1 cellular context compared by ENCODE assay signal in the genomic region with DNA sequence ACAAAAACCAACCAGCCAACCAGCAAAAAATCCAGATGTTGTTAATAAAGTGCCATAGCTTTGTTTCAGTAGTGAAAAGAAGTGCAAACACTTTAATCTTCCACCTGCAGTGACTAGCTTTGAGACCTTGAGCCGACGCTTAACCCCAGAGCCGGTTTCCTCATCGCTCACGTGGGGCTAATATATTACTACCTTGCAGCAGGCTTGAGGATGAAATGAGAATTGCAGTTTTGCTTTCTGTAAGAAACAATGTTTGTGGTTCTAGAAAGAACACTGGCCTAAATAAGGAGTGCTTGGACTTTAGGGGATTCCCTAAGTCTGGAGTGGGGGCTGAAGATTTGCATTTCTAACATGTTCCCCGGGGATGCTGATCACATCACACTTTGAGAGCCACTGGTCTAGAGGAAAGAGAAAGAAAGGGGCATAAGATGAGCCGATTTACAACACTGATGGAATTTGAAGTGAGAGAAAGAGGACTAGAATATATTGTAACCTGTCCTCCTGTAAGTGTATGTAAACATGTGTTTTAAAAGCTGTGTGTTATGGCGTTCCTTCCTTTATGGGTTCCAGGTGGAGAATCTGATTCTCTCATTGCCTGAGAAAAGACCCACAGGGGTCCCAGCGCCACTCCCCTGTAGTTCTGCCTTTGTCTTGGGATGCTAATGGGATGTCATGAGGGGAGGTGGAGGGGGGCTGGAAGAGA.
A peak's percentile ranks its signal among the peaks of the same experiment; 100 is the strongest.
TF ChIP-seq lines count a peak whose summit lies in the region.

No MANE protein-coding gene starts in this region.

TF ChIP-seq in GM12878, 131 proteins besides CTCF, POLR2A, EP300 and RAD21 (continued from another document and continues in another):
- TF ChIP-seq, protein P1, sequence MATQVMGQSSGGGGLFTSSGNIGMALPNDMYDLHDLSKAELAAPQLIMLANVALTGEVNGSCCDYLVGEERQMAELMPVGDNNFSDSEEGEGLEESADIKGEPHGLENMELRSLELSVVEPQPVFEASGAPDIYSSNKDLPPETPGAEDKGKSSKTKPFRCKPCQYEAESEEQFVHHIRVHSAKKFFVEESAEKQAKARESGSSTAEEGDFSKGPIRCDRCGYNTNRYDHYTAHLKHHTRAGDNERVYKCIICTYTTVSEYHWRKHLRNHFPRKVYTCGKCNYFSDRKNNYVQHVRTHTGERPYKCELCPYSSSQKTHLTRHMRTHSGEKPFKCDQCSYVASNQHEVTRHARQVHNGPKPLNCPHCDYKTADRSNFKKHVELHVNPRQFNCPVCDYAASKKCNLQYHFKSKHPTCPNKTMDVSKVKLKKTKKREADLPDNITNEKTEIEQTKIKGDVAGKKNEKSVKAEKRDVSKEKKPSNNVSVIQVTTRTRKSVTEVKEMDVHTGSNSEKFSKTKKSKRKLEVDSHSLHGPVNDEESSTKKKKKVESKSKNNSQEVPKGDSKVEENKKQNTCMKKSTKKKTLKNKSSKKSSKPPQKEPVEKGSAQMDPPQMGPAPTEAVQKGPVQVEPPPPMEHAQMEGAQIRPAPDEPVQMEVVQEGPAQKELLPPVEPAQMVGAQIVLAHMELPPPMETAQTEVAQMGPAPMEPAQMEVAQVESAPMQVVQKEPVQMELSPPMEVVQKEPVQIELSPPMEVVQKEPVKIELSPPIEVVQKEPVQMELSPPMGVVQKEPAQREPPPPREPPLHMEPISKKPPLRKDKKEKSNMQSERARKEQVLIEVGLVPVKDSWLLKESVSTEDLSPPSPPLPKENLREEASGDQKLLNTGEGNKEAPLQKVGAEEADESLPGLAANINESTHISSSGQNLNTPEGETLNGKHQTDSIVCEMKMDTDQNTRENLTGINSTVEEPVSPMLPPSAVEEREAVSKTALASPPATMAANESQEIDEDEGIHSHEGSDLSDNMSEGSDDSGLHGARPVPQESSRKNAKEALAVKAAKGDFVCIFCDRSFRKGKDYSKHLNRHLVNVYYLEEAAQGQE (IDR thresholded peaks at IDR 0.05; ENCODE audit: low read depth, low read length), result no peak
- TF ChIP-seq HDGF (IDR thresholded peaks at IDR 0.05) (no peak), RCOR1 (conservative IDR thresholded peaks at IDR 0.05; ENCODE audit: low read depth, low read length) (no peak), ZNF207 (IDR thresholded peaks at IDR 0.05; ENCODE audit: borderline replicate concordance) (no peak), TBL1XR1 (IDR thresholded peaks at IDR 0.05; ENCODE audit: low read depth, low read length) (no peak), CREM (IDR thresholded peaks at IDR 0.05; ENCODE audit: low read depth) (no peak), ASH2L (IDR thresholded peaks at IDR 0.05; ENCODE audit: borderline replicate concordance, low read depth) (no peak), BACH1 (IDR thresholded peaks at IDR 0.05; ENCODE audit: borderline replicate concordance) (no peak), BCL11A (IDR thresholded peaks at IDR 0.05; ENCODE audit: low read depth, low read length) (0 out of 2 replicates have a peak, but pooled peaks have one; percentile 28), SUPT20H (IDR thresholded peaks at IDR 0.05; ENCODE audit: borderline replicate concordance, control insufficient read depth, low read depth, low read length) (no peak), GABPA (IDR thresholded peaks at IDR 0.05; ENCODE audit: low read depth) (no peak), JUNB (IDR thresholded peaks at IDR 0.05) (peak; percentile 62), DPF2 (IDR thresholded peaks at IDR 0.05) (0 out of 2 replicates have a peak, but pooled peaks have one; percentile 10), SMARCA5 (IDR thresholded peaks at IDR 0.05) (no peak), RAD51 (IDR thresholded peaks at IDR 0.05) (peak; percentile 79), MYC (IDR thresholded peaks at IDR 0.05; ENCODE audit: insufficient read depth, insufficient read length, insufficient replicate concordance, low read length, severe bottlenecking) (no peak), GATAD2B (conservative IDR thresholded peaks at IDR 0.05; ENCODE audit: low read depth) (no peak), HDAC2 (IDR thresholded peaks at IDR 0.05) (no peak), NFYA (IDR thresholded peaks at IDR 0.05; ENCODE audit: borderline replicate concordance, low read depth, low read length) (no peak), RELB (IDR thresholded peaks at IDR 0.05; ENCODE audit: low read depth) (no peak), MEF2B (IDR thresholded peaks at IDR 0.05; ENCODE audit: partially characterized antibody, poor library complexity, severe bottlenecking) (peak; percentile 71), NR2C2 (IDR thresholded peaks at IDR 0.05; ENCODE audit: borderline replicate concordance, control insufficient read depth, insufficient read length, low read depth) (no peak), PKNOX1 (IDR thresholded peaks at IDR 0.05) (no peak), MTA3 (IDR thresholded peaks at IDR 0.05; ENCODE audit: borderline replicate concordance, low read length) (no peak; the same call in 1 of the 2 replicates), WRNIP1 (IDR thresholded peaks at IDR 0.05; ENCODE audit: borderline replicate concordance, low read depth, low read length) (no peak), POLR2AphosphoS5 (IDR thresholded peaks at IDR 0.05; ENCODE audit: low read length) (no peak), SP1 (IDR thresholded peaks at IDR 0.05; ENCODE audit: low read depth, low read length) (peak; percentile 18), BHLHE40 (IDR thresholded peaks at IDR 0.05; ENCODE audit: borderline replicate concordance in 1 of 2, low read depth in 2 of 2, low read length in 1 of 2) (peak; percentile 82 to 90), PRDM15 (CRISPR knock-in tag; IDR thresholded peaks at IDR 0.05) (no peak), TCF12 (IDR thresholded peaks at IDR 0.05; ENCODE audit: low read depth, low read length) (no peak), ZNF274 (IDR thresholded peaks at IDR 0.05; ENCODE audit: insufficient read depth, insufficient read length) (no peak), FOXM1 (IDR thresholded peaks at IDR 0.05; ENCODE audit: low read depth, low read length) (peak; percentile 51), SREBF1 (IDR thresholded peaks at IDR 0.05; ENCODE audit: low read length) (no peak), YBX1 (IDR thresholded peaks at IDR 0.05) (no peak), ATF7 (IDR thresholded peaks at IDR 0.05; ENCODE audit: low read depth) (peak; percentile 47; the same call in 1 of the 2 replicates), EED (IDR thresholded peaks at IDR 0.05; ENCODE audit: low read depth) (no peak), JUND (IDR thresholded peaks at IDR 0.05; ENCODE audit: low read depth, low read length) (no peak), KLF5 (IDR thresholded peaks at IDR 0.05; ENCODE audit: partially characterized antibody) (no peak), SPI1 (IDR thresholded peaks at IDR 0.05; ENCODE audit: borderline replicate concordance, insufficient read depth, low read depth, low read length) (no peak), NR2F1 (conservative IDR thresholded peaks at IDR 0.05) (no peak)
- TF ChIP-seq, protein P2, sequence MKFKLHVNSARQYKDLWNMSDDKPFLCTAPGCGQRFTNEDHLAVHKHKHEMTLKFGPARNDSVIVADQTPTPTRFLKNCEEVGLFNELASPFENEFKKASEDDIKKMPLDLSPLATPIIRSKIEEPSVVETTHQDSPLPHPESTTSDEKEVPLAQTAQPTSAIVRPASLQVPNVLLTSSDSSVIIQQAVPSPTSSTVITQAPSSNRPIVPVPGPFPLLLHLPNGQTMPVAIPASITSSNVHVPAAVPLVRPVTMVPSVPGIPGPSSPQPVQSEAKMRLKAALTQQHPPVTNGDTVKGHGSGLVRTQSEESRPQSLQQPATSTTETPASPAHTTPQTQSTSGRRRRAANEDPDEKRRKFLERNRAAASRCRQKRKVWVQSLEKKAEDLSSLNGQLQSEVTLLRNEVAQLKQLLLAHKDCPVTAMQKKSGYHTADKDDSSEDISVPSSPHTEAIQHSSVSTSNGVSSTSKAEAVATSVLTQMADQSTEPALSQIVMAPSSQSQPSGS (IDR thresholded peaks at IDR 0.05; ENCODE audit: low read length), result peak; percentile 76
- TF ChIP-seq, protein P3, sequence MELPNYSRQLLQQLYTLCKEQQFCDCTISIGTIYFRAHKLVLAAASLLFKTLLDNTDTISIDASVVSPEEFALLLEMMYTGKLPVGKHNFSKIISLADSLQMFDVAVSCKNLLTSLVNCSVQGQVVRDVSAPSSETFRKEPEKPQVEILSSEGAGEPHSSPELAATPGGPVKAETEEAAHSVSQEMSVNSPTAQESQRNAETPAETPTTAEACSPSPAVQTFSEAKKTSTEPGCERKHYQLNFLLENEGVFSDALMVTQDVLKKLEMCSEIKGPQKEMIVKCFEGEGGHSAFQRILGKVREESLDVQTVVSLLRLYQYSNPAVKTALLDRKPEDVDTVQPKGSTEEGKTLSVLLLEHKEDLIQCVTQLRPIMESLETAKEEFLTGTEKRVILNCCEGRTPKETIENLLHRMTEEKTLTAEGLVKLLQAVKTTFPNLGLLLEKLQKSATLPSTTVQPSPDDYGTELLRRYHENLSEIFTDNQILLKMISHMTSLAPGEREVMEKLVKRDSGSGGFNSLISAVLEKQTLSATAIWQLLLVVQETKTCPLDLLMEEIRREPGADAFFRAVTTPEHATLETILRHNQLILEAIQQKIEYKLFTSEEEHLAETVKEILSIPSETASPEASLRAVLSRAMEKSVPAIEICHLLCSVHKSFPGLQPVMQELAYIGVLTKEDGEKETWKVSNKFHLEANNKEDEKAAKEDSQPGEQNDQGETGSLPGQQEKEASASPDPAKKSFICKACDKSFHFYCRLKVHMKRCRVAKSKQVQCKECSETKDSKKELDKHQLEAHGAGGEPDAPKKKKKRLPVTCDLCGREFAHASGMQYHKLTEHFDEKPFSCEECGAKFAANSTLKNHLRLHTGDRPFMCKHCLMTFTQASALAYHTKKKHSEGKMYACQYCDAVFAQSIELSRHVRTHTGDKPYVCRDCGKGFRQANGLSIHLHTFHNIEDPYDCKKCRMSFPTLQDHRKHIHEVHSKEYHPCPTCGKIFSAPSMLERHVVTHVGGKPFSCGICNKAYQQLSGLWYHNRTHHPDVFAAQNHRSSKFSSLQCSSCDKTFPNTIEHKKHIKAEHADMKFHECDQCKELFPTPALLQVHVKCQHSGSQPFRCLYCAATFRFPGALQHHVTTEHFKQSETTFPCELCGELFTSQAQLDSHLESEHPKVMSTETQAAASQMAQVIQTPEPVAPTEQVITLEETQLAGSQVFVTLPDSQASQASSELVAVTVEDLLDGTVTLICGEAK (IDR thresholded peaks at IDR 0.05; ENCODE audit: borderline replicate concordance), result no peak
- TF ChIP-seq, protein P4, sequence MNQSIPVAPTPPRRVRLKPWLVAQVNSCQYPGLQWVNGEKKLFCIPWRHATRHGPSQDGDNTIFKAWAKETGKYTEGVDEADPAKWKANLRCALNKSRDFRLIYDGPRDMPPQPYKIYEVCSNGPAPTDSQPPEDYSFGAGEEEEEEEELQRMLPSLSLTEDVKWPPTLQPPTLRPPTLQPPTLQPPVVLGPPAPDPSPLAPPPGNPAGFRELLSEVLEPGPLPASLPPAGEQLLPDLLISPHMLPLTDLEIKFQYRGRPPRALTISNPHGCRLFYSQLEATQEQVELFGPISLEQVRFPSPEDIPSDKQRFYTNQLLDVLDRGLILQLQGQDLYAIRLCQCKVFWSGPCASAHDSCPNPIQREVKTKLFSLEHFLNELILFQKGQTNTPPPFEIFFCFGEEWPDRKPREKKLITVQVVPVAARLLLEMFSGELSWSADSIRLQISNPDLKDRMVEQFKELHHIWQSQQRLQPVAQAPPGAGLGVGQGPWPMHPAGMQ (IDR thresholded peaks at IDR 0.05; ENCODE audit: borderline replicate concordance), result no peak
- TF ChIP-seq, protein P5, sequence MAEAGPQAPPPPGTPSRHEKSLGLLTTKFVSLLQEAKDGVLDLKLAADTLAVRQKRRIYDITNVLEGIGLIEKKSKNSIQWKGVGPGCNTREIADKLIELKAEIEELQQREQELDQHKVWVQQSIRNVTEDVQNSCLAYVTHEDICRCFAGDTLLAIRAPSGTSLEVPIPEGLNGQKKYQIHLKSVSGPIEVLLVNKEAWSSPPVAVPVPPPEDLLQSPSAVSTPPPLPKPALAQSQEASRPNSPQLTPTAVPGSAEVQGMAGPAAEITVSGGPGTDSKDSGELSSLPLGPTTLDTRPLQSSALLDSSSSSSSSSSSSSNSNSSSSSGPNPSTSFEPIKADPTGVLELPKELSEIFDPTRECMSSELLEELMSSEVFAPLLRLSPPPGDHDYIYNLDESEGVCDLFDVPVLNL (IDR thresholded peaks at IDR 0.05; ENCODE audit: low read depth, low read length), result no peak
